Comparison of ENCODE assay signal across 8 cellular contexts in genomic region chr3:69288161-69288895, GRCh38.
DNase-seq lines count a peak whose midpoint lies in the region; ATAC-seq and TF ChIP-seq lines count a peak whose summit lies in the region.

No MANE protein-coding gene starts in this region.

- DNase-seq in activated CD4-positive, alpha-beta T cell treated with anti-CD3 and anti-CD28 coated beads for 24 hours (ENCODE audit: low read depth in 2 of 2): peak; percentile 22 to 30
- DNase-seq in activated CD4-positive, alpha-beta T cell treated with anti-CD3 and anti-CD28 coated beads for 4 hours: no peak
- DNase-seq in NCI-H187 treated with DMSO at 0.1 percent for 48 hours (lab: John Stamatoyannopoulos, UW) (peak; percentile 31), dorsolateral prefrontal cortex (no peak), uterus (no peak), GOT3 (lab: John Stamatoyannopoulos, UW) (no peak)
- DNase-seq in stimulated activated CD8-positive, alpha-beta memory T cell treated with anti-CD3 and anti-CD28 coated beads, Interleukin-2, amount 100 ng/mL, for 48 hours (ENCODE audit: low read depth in 2 of 2): peak; percentile 23 to 43

- H3K27me3 ChIP-seq in dorsolateral prefrontal cortex (no peaks in the 10 kb centered on the region), uterus (no peaks in the 10 kb centered on the region)

- TF ChIP-seq POLR2A in uterus (IDR thresholded peaks at IDR 0.05): no peak

- TF ChIP-seq CTCF in dorsolateral prefrontal cortex (IDR thresholded peaks at IDR 0.05 in 54 of 56, conservative IDR thresholded peaks at IDR 0.05 in 2 of 56; ENCODE audit: low read depth in 1 of 56, partially characterized antibody in 56 of 56) (no peak), uterus (IDR thresholded peaks at IDR 0.05) (no peak)

- no peaks in the 10 kb centered on the region for H3K4me1 ChIP-seq in uterus

- ATAC-seq in HG03108 (IDR thresholded peaks at IDR 0.05; ENCODE audit: unreplicated experiment): no peak

- H3K4me3 ChIP-seq in dorsolateral prefrontal cortex (no peak overlapping the region), uterus (no peak overlapping the region)

- H3K36me3 ChIP-seq in uterus: no peaks in the 10 kb centered on the region

- intact Hi-C loops in dorsolateral prefrontal cortex (cut with DNase I): no loop called here
- intact Hi-C loops in uterus (cut with DNase I; ENCODE audit: low total_unique reads): no loop called here

- H3K27ac ChIP-seq in dorsolateral prefrontal cortex: peak overlapping the region in 41 of 59 donors; percentile 1 to 83 (median 56)
- no peak overlapping the region for H3K27ac ChIP-seq in uterus

- no peaks in the 10 kb centered on the region for H3K9me3 ChIP-seq in uterus

Comparison
In these comparisons a context has a peak if more than half of its experiments do, and no peak if none do; other contexts are left out.
1. DNase-seq: peak in activated CD4-positive, alpha-beta T cell treated with anti-CD3 and anti-CD28 coated beads for 24 hours (2 of 2), NCI-H187 treated with DMSO at 0.1 percent for 48 hours (single experiment) and stimulated activated CD8-positive, alpha-beta memory T cell treated with anti-CD3 and anti-CD28 coated beads, Interleukin-2, amount 100 ng/mL, for 48 hours (2 of 2); none in activated CD4-positive, alpha-beta T cell treated with anti-CD3 and anti-CD28 coated beads for 4 hours (0 of 2), dorsolateral prefrontal cortex (0 of 10), uterus (0 of 2) and GOT3 (single experiment).
2. H3K27ac ChIP-seq: peak in dorsolateral prefrontal cortex (41 of 59); none in uterus (0 of 2).